In genomic region chr11:119742263-119742861, GRCh38 we compare ENCODE assay signal across 10 cellular contexts. TPM values are rescaled to one million over a fixed set of nuclear protein-coding genes. Genes with fewer than 3 reads are reported as not detected.
A peak's percentile ranks its signal among the peaks of the same experiment; 100 is the strongest.
DNase-seq lines count a peak whose midpoint lies in the region; ATAC-seq and TF ChIP-seq lines count a peak whose summit lies in the region.
"Had no signal": no experiment of that assay in that cellular context is flagged by ENCODE, and none has a peak within 500 bp of the region (broad histone marks: within the 10 kb centered on the region; RNA-seq: fewer than 3 reads in every experiment).

No MANE protein-coding gene starts in this region.

- peak overlapping the region; percentile 66 for H3K27ac Mint-ChIP-seq in type B pancreatic cell
- no peak overlapping the region for H3K27ac Mint-ChIP-seq in activated T-helper 1 cell treated with anti-CD3 and anti-CD28 coated beads, Interleukin-12 subunit alpha, Interleukin-12 subunit beta, Interleukin-2, Interleukin-4 antibody, amounts not matched to agents 30 ng/mL and 10 ng/mL and 1 ng/mL, durations not matched to agents 14 hours and 24 hours and 36 hours

- H3K4me1 Mint-ChIP-seq in type B pancreatic cell (ENCODE audit: unreplicated experiment): peaks cover 11% of the 10 kb centered on the region
- H3K4me1 Mint-ChIP-seq in activated T-helper 1 cell treated with anti-CD3 and anti-CD28 coated beads, Interleukin-12 subunit alpha, Interleukin-12 subunit beta, Interleukin-2, Interleukin-4 antibody, amounts not matched to agents 30 ng/mL and 10 ng/mL and 1 ng/mL, durations not matched to agents 14 hours and 24 hours and 36 hours (ENCODE audit: low read depth): no peaks in the 10 kb centered on the region

- H3K27me3 Mint-ChIP-seq in type B pancreatic cell: peaks cover 43% of the 10 kb centered on the region
- peaks cover 32% of the 10 kb centered on the region for H3K27me3 Mint-ChIP-seq in activated T-helper 1 cell treated with anti-CD3 and anti-CD28 coated beads, Interleukin-12 subunit alpha, Interleukin-12 subunit beta, Interleukin-2, Interleukin-4 antibody, amounts not matched to agents 30 ng/mL and 10 ng/mL and 1 ng/mL, durations not matched to agents 14 hours and 24 hours and 36 hours (ENCODE audit: insufficient read depth)

- peak in 5 of 8 donors; percentile 16 to 44 (median 25) for ATAC-seq in heart right ventricle
- ATAC-seq in Right ventricle myocardium inferior: no peak
- peak; percentile 1 for ATAC-seq in mucosa of descending colon
- ATAC-seq in upper lobe of right lung: no peak
- ATAC-seq: body of pancreas had no signal

- no peaks in the 10 kb centered on the region for H3K36me3 Mint-ChIP-seq in type B pancreatic cell
- H3K36me3 Mint-ChIP-seq in activated T-helper 1 cell treated with anti-CD3 and anti-CD28 coated beads, Interleukin-12 subunit alpha, Interleukin-12 subunit beta, Interleukin-2, Interleukin-4 antibody, amounts not matched to agents 30 ng/mL and 10 ng/mL and 1 ng/mL, durations not matched to agents 14 hours and 24 hours and 36 hours (ENCODE audit: low read depth): no peaks in the 10 kb centered on the region

- H3K27me3 ChIP-seq in heart right ventricle: peaks cover 0 to 54% (median 32%) of the 10 kb centered on the region in 7 donors
- peaks cover 44% of the 10 kb centered on the region for H3K27me3 ChIP-seq in upper lobe of right lung
- H3K27me3 ChIP-seq: body of pancreas had no signal

- H3K4me3 ChIP-seq in heart right ventricle (peak overlapping the region in 7 of 10 donors; percentile 3 to 38 (median 15)), mucosa of descending colon (no peak overlapping the region), upper lobe of right lung (no peak overlapping the region)
- H3K4me3 ChIP-seq: body of pancreas had no signal

- intact Hi-C loops in heart right ventricle (cut with DNase I): loop anchor here in 1 of 10 donors (10.0 kb wide), 1 partner anchor 258 kb away; no protein-coding TSS in a partner anchor
- intact Hi-C loops in Right ventricle myocardium inferior (cut with DNase I): no loop called here
- intact Hi-C loops in mucosa of descending colon (cut with DNase I, micrococcal nuclease): no loop called here
- intact Hi-C loops in upper lobe of right lung (cut with DNase I): no loop called here
- intact Hi-C loops in activated T-helper 1 cell treated with anti-CD3 and anti-CD28 coated beads, Interleukin-12 subunit alpha, Interleukin-12 subunit beta, Interleukin-2, Interleukin-4 antibody, amounts not matched to agents 30 ng/mL and 10 ng/mL and 1 ng/mL, durations not matched to agents 14 hours and 24 hours and 36 hours (cut with micrococcal nuclease): loop anchor here (5.0 kb wide), 1 partner anchor 365 kb away; no protein-coding TSS in a partner anchor

- H3K27ac ChIP-seq in heart right ventricle (no peak overlapping the region), cingulate gyrus (ENCODE audit: low read depth, low read length) (peak overlapping the region; percentile 70), upper lobe of right lung (no peak overlapping the region)
- H3K27ac ChIP-seq: body of pancreas, HL-60 had no signal

- H3K9me3 Mint-ChIP-seq in type B pancreatic cell: no peaks in the 10 kb centered on the region
- no peaks in the 10 kb centered on the region for H3K9me3 Mint-ChIP-seq in activated T-helper 1 cell treated with anti-CD3 and anti-CD28 coated beads, Interleukin-12 subunit alpha, Interleukin-12 subunit beta, Interleukin-2, Interleukin-4 antibody, amounts not matched to agents 30 ng/mL and 10 ng/mL and 1 ng/mL, durations not matched to agents 14 hours and 24 hours and 36 hours

- H3K36me3 ChIP-seq in heart right ventricle (no peaks in the 10 kb centered on the region), mucosa of descending colon (ENCODE audit: low read depth) (no peaks in the 10 kb centered on the region), upper lobe of right lung (no peaks in the 10 kb centered on the region)

- H3K9me3 ChIP-seq in heart right ventricle (no peaks in the 10 kb centered on the region), mucosa of descending colon (no peaks in the 10 kb centered on the region), upper lobe of right lung (no peaks in the 10 kb centered on the region)
- H3K9me3 ChIP-seq: body of pancreas had no signal

- TF ChIP-seq CTCF in heart right ventricle (IDR thresholded peaks at IDR 0.05) (no peak), mucosa of descending colon (IDR thresholded peaks at IDR 0.05) (no peak), type B pancreatic cell (conservative IDR thresholded peaks at IDR 0.05) (no peak), upper lobe of right lung (IDR thresholded peaks at IDR 0.05) (no peak)

- H3K4me3 Mint-ChIP-seq in type B pancreatic cell: peak overlapping the region; percentile 85
- no peak overlapping the region for H3K4me3 Mint-ChIP-seq in activated T-helper 1 cell treated with anti-CD3 and anti-CD28 coated beads, Interleukin-12 subunit alpha, Interleukin-12 subunit beta, Interleukin-2, Interleukin-4 antibody, amounts not matched to agents 30 ng/mL and 10 ng/mL and 1 ng/mL, durations not matched to agents 14 hours and 24 hours and 36 hours

- no peak for DNase-seq in heart right ventricle
- no peak for DNase-seq in Right ventricle myocardium inferior (ENCODE audit: missing footprints)
- peak; percentile 45 to 71 (median 53) for DNase-seq in mucosa of descending colon
- DNase-seq in type B pancreatic cell (ENCODE audit: extremely low spot score, unreplicated experiment): no peak
- no peak for DNase-seq in upper lobe of right lung
- no peak for DNase-seq in DMS53 treated with DMSO at 0.1 percent for 48 hours (lab: John Stamatoyannopoulos, UW; ENCODE audit: unreplicated experiment)
- DNase-seq in activated T-helper 1 cell treated with anti-CD3 and anti-CD28 coated beads, Interleukin-12 subunit alpha, Interleukin-12 subunit beta, Interleukin-2, Interleukin-4 antibody, amounts not matched to agents 30 ng/mL and 10 ng/mL and 1 ng/mL, durations not matched to agents 14 hours and 24 hours and 36 hours (ENCODE audit: low spot score): no peak

- WGBS in heart right ventricle, 2 donors: 3 to 9% methylated on average over 37 to 38 of the region's 38 CpGs

- H3K4me1 ChIP-seq in heart right ventricle (peaks cover 0 to 15% (median 7%) of the 10 kb centered on the region in 9 donors), mucosa of descending colon (ENCODE audit: low read depth) (peaks cover 53% of the 10 kb centered on the region), upper lobe of right lung (peaks cover 6% of the 10 kb centered on the region)

RNA-seq across cellular contexts. Expression of gene NECTIN1, which starts 13.4 kb away (rescaled TPM):
- 10 to 100 TPM in 6 of 10 donors, 1 to 10 TPM in 4; 6.6 to 22.8 (median 11.6) TPM for total RNA-seq in heart right ventricle
- 1 to 10 TPM; 4.0 to 4.4 TPM for polyA plus RNA-seq in heart right ventricle
- total RNA-seq in Right ventricle myocardium inferior: 20.0 TPM
- 10 to 100 TPM; 19.6 to 48.9 (median 45.1) TPM for total RNA-seq in mucosa of descending colon
- 62.9 and 128 TPM in 2 replicates for total RNA-seq in type B pancreatic cell (ENCODE audit: low replicate concordance)
- 10.4 TPM for total RNA-seq in upper lobe of right lung
- 4.5 and 5.4 TPM in 2 replicates for total RNA-seq in activated T-helper 1 cell treated with anti-CD3 and anti-CD28 coated beads, Interleukin-12 subunit alpha, Interleukin-12 subunit beta, Interleukin-2, Interleukin-4 antibody, amounts not matched to agents 30 ng/mL and 10 ng/mL and 1 ng/mL, durations not matched to agents 14 hours and 24 hours and 36 hours

Comparison
In these comparisons a context has a peak if more than half of its experiments do, and no peak if none do; other contexts are left out.
1. ATAC-seq: peak in heart right ventricle (5 of 8) and mucosa of descending colon (single experiment); none in Right ventricle myocardium inferior (single experiment) and upper lobe of right lung (single experiment).
2. DNase-seq: peak in mucosa of descending colon (3 of 3); none in heart right ventricle (0 of 2), Right ventricle myocardium inferior (single experiment), type B pancreatic cell (single experiment), upper lobe of right lung (single experiment), DMS53 treated with DMSO at 0.1 percent for 48 hours (single experiment) and activated T-helper 1 cell treated with anti-CD3 and anti-CD28 coated beads, Interleukin-12 subunit alpha, Interleukin-12 subunit beta, Interleukin-2, Interleukin-4 antibody, amounts not matched to agents 30 ng/mL and 10 ng/mL and 1 ng/mL, durations not matched to agents 14 hours and 24 hours and 36 hours (single experiment).
3. H3K4me3 ChIP-seq: peak in heart right ventricle (7 of 10); none in mucosa of descending colon (single experiment) and upper lobe of right lung (single experiment).